ENCODE assay signal across 18 cellular contexts in genomic region chr5:52728201-52728600, GRCh38. TPM values are rescaled to one million over a fixed set of nuclear protein-coding genes. Genes with fewer than 3 reads are reported as not detected.
A peak's percentile ranks its signal among the peaks of the same experiment; 100 is the strongest.
DNase-seq lines count a peak whose midpoint lies in the region; ATAC-seq and TF ChIP-seq lines count a peak whose summit lies in the region.
"Had no signal": no experiment of that assay in that cellular context is flagged by ENCODE, and none has a peak within 500 bp of the region (broad histone marks: within the 10 kb centered on the region; RNA-seq: fewer than 3 reads in every experiment).

No MANE protein-coding gene starts in this region.

- H3K9ac ChIP-seq in adipocyte (ENCODE audit: low read length): peak overlapping the region; percentile 56
- H3K9ac ChIP-seq in rectal smooth muscle tissue (ENCODE audit: low read length): no peak overlapping the region

- H3K9me3 ChIP-seq in adipocyte (ENCODE audit: control insufficient read depth, low read length): no peaks in the 10 kb centered on the region
- H3K9me3 ChIP-seq in MG63: no peaks in the 10 kb centered on the region
- H3K9me3 ChIP-seq: Caco-2 had no signal

- DNase-seq in ELR (ENCODE audit: low read depth) (peak; percentile 23), adipocyte (ENCODE audit: low read depth) (no peak), foreskin keratinocyte (no peak), NCI-H146 (lab: John Stamatoyannopoulos, UW) (no peak), GM13976 (ENCODE audit: low spot score) (no peak), NCI-H446 treated with DMSO at 0.1 percent for 48 hours (lab: John Stamatoyannopoulos, UW) (no peak), MG63 (no peak)
- DNase-seq: activated B cell treated with CpG ODN at 0.5 μM for 24 hours; activated effector memory CD4-positive, alpha-beta T cell treated with Interleukin-2 at 50 U/mL for 16 hours; Caco-2; H9; MM.1S; NCI-H2029 treated with DMSO at 0.1 percent for 48 hours; NCI-H69; stimulated activated CD4-positive, alpha-beta T cell treated with anti-CD3 and anti-CD28 coated beads, Interleukin-4, amount 100 ng/mL, for 4 hours; T-helper 1 cell had no signal

- no peak overlapping the region for H3K4me3 ChIP-seq in adipocyte (ENCODE audit: low read length)
- H3K4me3 ChIP-seq in rectal smooth muscle tissue (ENCODE audit: low read length): no peak overlapping the region
- H3K4me3 ChIP-seq in MG63: no peak overlapping the region

- H3K27ac ChIP-seq in foreskin keratinocyte (peak overlapping the region; percentile 84), rectal smooth muscle tissue (ENCODE audit: low read depth, low read length) (peak overlapping the region; percentile 53)

- H3K27me3 ChIP-seq in adipocyte (replicated peaks; ENCODE audit: control insufficient read depth, insufficient read depth, low read length) (no peaks in the 10 kb centered on the region), foreskin keratinocyte (no peaks in the 10 kb centered on the region), rectal smooth muscle tissue (ENCODE audit: control insufficient read depth, insufficient read depth, low read length) (no peaks in the 10 kb centered on the region), MG63 (no peaks in the 10 kb centered on the region)

- TF ChIP-seq CTCF in foreskin keratinocyte (conservative IDR thresholded peaks at IDR 0.05) (no peak), GM13976 (IDR thresholded peaks at IDR 0.05; ENCODE audit: borderline replicate concordance, control extremely low read depth, extremely low read depth, insufficient read depth, missing control alignments) (no peak)

- no peak for ATAC-seq in foreskin keratinocyte
- ATAC-seq: Panc1 had no signal

- in situ Hi-C loops in GM13976 (cut with MboI; ENCODE audit: low sequenced_read_pairs, unreplicated experiment): no loop called here

- no peaks in the 10 kb centered on the region for H3K36me3 ChIP-seq in adipocyte (ENCODE audit: control insufficient read depth, insufficient read depth, low read length, severe bottlenecking)
- no peaks in the 10 kb centered on the region for H3K36me3 ChIP-seq in rectal smooth muscle tissue (ENCODE audit: control insufficient read depth, insufficient read depth, low read length)
- H3K36me3 ChIP-seq in MG63: no peaks in the 10 kb centered on the region

- H3K4me1 ChIP-seq in adipocyte (ENCODE audit: control insufficient read depth, insufficient read depth, low read length) (peaks cover 11% of the 10 kb centered on the region), foreskin keratinocyte (peaks cover 34% of the 10 kb centered on the region), rectal smooth muscle tissue (ENCODE audit: control insufficient read depth, insufficient read depth, low read length) (peaks cover 17% of the 10 kb centered on the region)

RNA-seq across cellular contexts. Expression of gene ITGA1, which starts 59.5 kb away (rescaled TPM):
- 2.5 and 7.6 TPM in 2 replicates for total RNA-seq in foreskin keratinocyte
- 0.36 and 0.84 TPM in 2 replicates for polyA plus RNA-seq in foreskin keratinocyte
- total RNA-seq in MG63 (2014; rRNA removed; shearing (Covaris generic); ENCODE audit: low replicate concordance): 0.69 and 1.4 TPM in 2 replicates

RNA-seq across cellular contexts. Expression of gene PELO, which starts 59.5 kb away (rescaled TPM):
- 16.2 and 17.1 TPM in 2 replicates for total RNA-seq in foreskin keratinocyte
- polyA plus RNA-seq in foreskin keratinocyte: 21.4 and 22.3 TPM in 2 replicates
- total RNA-seq in MG63 (2014; rRNA removed; shearing (Covaris generic); ENCODE audit: low replicate concordance): 15.8 and 23.9 TPM in 2 replicates
